ENCODE assay signal across 8 cellular contexts in genomic region chr22:37559901-37560681, GRCh38. TPM values are rescaled to one million over a fixed set of nuclear protein-coding genes. Genes with fewer than 3 reads are reported as not detected.
DNase-seq lines count a peak whose midpoint lies in the region; TF ChIP-seq lines count a peak whose summit lies in the region.

Gene CDC42EP1 (plus strand): TSS chr22:37560480. CDS start chr22:37566350, 5,870 bp downstream.

- peak within 1 kb of the TSS; percentile 95 for H3K4me2 ChIP-seq in smooth muscle cell

- H3K9ac ChIP-seq in smooth muscle cell (ENCODE audit: low read depth), result peak within 1 kb of the TSS; percentile 96

- H3K4me1 ChIP-seq in smooth muscle cell (ENCODE audit: low read depth), result peaks cover 31% of the 10 kb centered on the region

- TF ChIP-seq CTCF in AG09309 (IDR thresholded peaks at IDR 0.05; ENCODE audit: control insufficient read depth, insufficient read depth, low read depth, low read length, missing control alignments) (no peak), choroid plexus epithelial cell (conservative IDR thresholded peaks at IDR 0.05; ENCODE audit: low read depth, low read length) (no peak), smooth muscle cell (IDR thresholded peaks at IDR 0.05; ENCODE audit: borderline replicate concordance, insufficient read depth, poor library complexity, severe bottlenecking) (no peak)

- DNase-seq in AG09309 (ENCODE audit: low read depth) (no peak), choroid plexus epithelial cell (ENCODE audit: low read depth) (peak; percentile 59), kidney tubule cell (ENCODE audit: low spot score) (peak; percentile 65), smooth muscle cell (lab: John Stamatoyannopoulos, UW; ENCODE audit: unreplicated experiment) (no peak), NCI-H1930 (lab: John Stamatoyannopoulos, UW) (no peak), NCI-H1048 (lab: John Stamatoyannopoulos, UW) (no peak), NCI-H774 (lab: John Stamatoyannopoulos, UW) (no peak)

- no peaks in the 10 kb centered on the region for H3K9me3 ChIP-seq in smooth muscle cell (replicated peaks; ENCODE audit: low read depth)

- H3K27me3 ChIP-seq in smooth muscle cell (ENCODE audit: low read depth), result no peaks in the 10 kb centered on the region

- H3K79me2 ChIP-seq in smooth muscle cell (ENCODE audit: low read depth), result peaks cover 41% of the 10 kb centered on the region

- WGBS in smooth muscle cell (ENCODE audit: low lambda C conversion rate), result 8% methylated on average over 43 of the region's 85 CpGs

- TF ChIP-seq RAD21 in Ishikawa (IDR thresholded peaks at IDR 0.05; ENCODE audit: low read depth), result no peak

- peak within 1 kb of the TSS; percentile 96 for H3K27ac ChIP-seq in smooth muscle cell (ENCODE audit: low read depth)

- no peaks in the 10 kb centered on the region for H3K36me3 ChIP-seq in smooth muscle cell (ENCODE audit: low read depth)

- H3K4me3 ChIP-seq in AG09309 (ENCODE audit: control insufficient read depth, low read depth, low read length) (peak within 1 kb of the TSS; percentile 51), choroid plexus epithelial cell (ENCODE audit: low read depth, low read length) (peak within 1 kb of the TSS; percentile 85), smooth muscle cell (peak within 1 kb of the TSS; percentile 77)

- TF ChIP-seq EP300 in Ishikawa (IDR thresholded peaks at IDR 0.05; ENCODE audit: borderline replicate concordance), result no peak

- H2AFZ ChIP-seq in smooth muscle cell (ENCODE audit: low read depth), result peak within 1 kb of the TSS; percentile 55

- peaks cover 39% of the 10 kb centered on the region for H3F3A ChIP-seq in smooth muscle cell (ENCODE audit: low read depth)

- H4K20me1 ChIP-seq in smooth muscle cell (ENCODE audit: low read depth), result peaks cover 38% of the 10 kb centered on the region

TF ChIP-seq in Ishikawa, 13 proteins besides CTCF, POLR2A, EP300 and RAD21:
- TF ChIP-seq TAF1 (IDR thresholded peaks at IDR 0.05; ENCODE audit: low read depth) (peak; percentile 44; the same call in 1 of the 2 replicates), ZBTB7A (IDR thresholded peaks at IDR 0.05; ENCODE audit: low read depth) (no peak), CEBPB (IDR thresholded peaks at IDR 0.05) (no peak), NFIC (IDR thresholded peaks at IDR 0.05) (no peak), USF1 (IDR thresholded peaks at IDR 0.05) (no peak), YY1 (IDR thresholded peaks at IDR 0.05; ENCODE audit: low read depth) (no peak), MAX (IDR thresholded peaks at IDR 0.05) (peak; percentile 60; the same call in 1 of the 2 replicates)

RNA-seq across cellular contexts. Expression of gene CDC42EP1, which starts in this region (rescaled TPM):
- 14.0 and 19.1 TPM in 2 replicates for total RNA-seq in smooth muscle cell
- 89.6 and 94.9 TPM in 2 replicates for polyA plus RNA-seq in smooth muscle cell

Comparison
In these comparisons a context has a peak if more than half of its experiments do, and no peak if none do; other contexts are left out.
1. DNase-seq: peak in choroid plexus epithelial cell (single experiment) and kidney tubule cell (single experiment); none in AG09309 (single experiment), smooth muscle cell (single experiment), NCI-H1930 (0 of 2), NCI-H1048 (single experiment) and NCI-H774 (single experiment).
2. Peak in every context shown above with its lines, with median percentiles within 50 percentile points of each other: H3K4me3 ChIP-seq.